In genomic region chr1:244789731-244790130, GRCh38 we compare ENCODE assay signal across 18 cellular contexts. TPM values are rescaled to one million over a fixed set of nuclear protein-coding genes. Genes with fewer than 3 reads are reported as not detected.
DNase-seq lines count a peak whose midpoint lies in the region; TF ChIP-seq lines count a peak whose summit lies in the region.
"Had no signal": no experiment of that assay in that cellular context is flagged by ENCODE, and none has a peak within 500 bp of the region (broad histone marks: within the 10 kb centered on the region; RNA-seq: fewer than 3 reads in every experiment).

No MANE protein-coding gene starts in this region.

- H3K4me2 ChIP-seq in BLaER1 (peak overlapping the region; percentile 31), OCI-LY1 (ENCODE audit: low read length) (0 out of 2 replicates have a peak overlapping the region, but pooled peaks have one; percentile 36), osteoblast (ENCODE audit: insufficient read depth, low read length) (no peak overlapping the region)

- H3K79me2 ChIP-seq in OCI-LY1 (ENCODE audit: insufficient read depth, low read length) (no peaks in the 10 kb centered on the region), osteoblast (ENCODE audit: insufficient read depth, low read length) (no peaks in the 10 kb centered on the region)

- TF ChIP-seq CTCF in OCI-LY1 (IDR thresholded peaks at IDR 0.05; ENCODE audit: low read length): no peak
- no peak for TF ChIP-seq CTCF in osteoblast (IDR thresholded peaks at IDR 0.05; ENCODE audit: extremely low read depth, low read depth, low read length)
- TF ChIP-seq CTCF in GM10248 (IDR thresholded peaks at IDR 0.05; ENCODE audit: control extremely low read depth, extremely low read depth, low read depth, missing control alignments): no peak

- no peaks in the 10 kb centered on the region for H4K20me1 ChIP-seq in BLaER1
- H4K20me1 ChIP-seq in OCI-LY1 (ENCODE audit: insufficient read depth, low read length): no peaks in the 10 kb centered on the region
- no peaks in the 10 kb centered on the region for H4K20me1 ChIP-seq in osteoblast (ENCODE audit: insufficient read depth, low read length)

- H3K36me3 ChIP-seq in BLaER1: no peaks in the 10 kb centered on the region
- no peaks in the 10 kb centered on the region for H3K36me3 ChIP-seq in OCI-LY1 (ENCODE audit: insufficient read depth, low read length)
- H3K36me3 ChIP-seq in osteoblast (ENCODE audit: insufficient read depth, low read length): no peaks in the 10 kb centered on the region

- H3K27me3 ChIP-seq in BLaER1 (no peaks in the 10 kb centered on the region), OCI-LY1 (ENCODE audit: insufficient read depth, low read length) (no peaks in the 10 kb centered on the region), osteoblast (ENCODE audit: insufficient read depth, low read length) (no peaks in the 10 kb centered on the region)

- no peaks in the 10 kb centered on the region for H3F3A ChIP-seq in OCI-LY1 (ENCODE audit: insufficient read depth, low read length)

- H3K4me3 ChIP-seq in BLaER1: no peak overlapping the region
- H3K4me3 ChIP-seq in OCI-LY1 (ENCODE audit: low read depth, low read length, poor library complexity, severe bottlenecking): no peak overlapping the region
- H3K4me3 ChIP-seq in osteoblast (ENCODE audit: insufficient read depth, low read length): no peak overlapping the region
- H3K4me3 ChIP-seq: GM12878, GM23248 had no signal

- no peak overlapping the region for H3K9ac ChIP-seq in BLaER1
- H3K9ac ChIP-seq in OCI-LY1 (ENCODE audit: low read length): no peak overlapping the region
- H3K9ac ChIP-seq: GM23248 had no signal

- H3K4me1 ChIP-seq in BLaER1 (peaks cover 17% of the 10 kb centered on the region), OCI-LY1 (ENCODE audit: insufficient read depth, low read length, severe bottlenecking) (peaks cover 27% of the 10 kb centered on the region), osteoblast (ENCODE audit: insufficient read depth, low read length) (peaks cover 7% of the 10 kb centered on the region)

- H3K9me2 ChIP-seq in OCI-LY1 (ENCODE audit: low read depth, low read length): no peaks in the 10 kb centered on the region

- DNase-seq in iris pigment epithelial cell (ENCODE audit: low read depth) (peak; percentile 22), osteoblast (ENCODE audit: insufficient read length, low spot score, missing footprints) (peak; percentile 19), NCI-H1694 (lab: John Stamatoyannopoulos, UW) (no peak), D341Med (ENCODE audit: low spot score) (no peak), GM10248 (ENCODE audit: extremely low spot score) (no peak)
- DNase-seq: C1 segment of cervical spinal cord; CD4-positive, alpha-beta memory T cell; DMS153; DMS79 treated with DMSO at 0.1 percent for 48 hours; EL; GF-D8; GM23248; H9; IMR-90; KBM-7 had no signal

- CTCF ChIA-PET in GM10248 (lab: Yijun Ruan, JAX): interaction anchor here (1.6 to 2.3 kb wide), 2 partner anchors 12 to 253 kb away, joined by 5 to 11 read pairs; no protein-coding TSS in a partner anchor

- H2AFZ ChIP-seq in OCI-LY1 (ENCODE audit: low read length): no peak overlapping the region
- no peak overlapping the region for H2AFZ ChIP-seq in osteoblast (ENCODE audit: low read length)
- H2AFZ ChIP-seq: GM23248 had no signal

- no peak overlapping the region for H3K27ac ChIP-seq in BLaER1
- no peak overlapping the region for H3K27ac ChIP-seq in OCI-LY1 (ENCODE audit: low read depth, low read length, poor library complexity, severe bottlenecking)
- no peak overlapping the region for H3K27ac ChIP-seq in osteoblast (ENCODE audit: low read depth, low read length)
- H3K27ac ChIP-seq: GM23248 had no signal

- H3K9me3 ChIP-seq in BLaER1: no peaks in the 10 kb centered on the region
- H3K9me3 ChIP-seq in OCI-LY1 (ENCODE audit: low read length): no peaks in the 10 kb centered on the region
- H3K9me3 ChIP-seq in osteoblast (ENCODE audit: low read depth, low read length): no peaks in the 10 kb centered on the region

- POLR2A ChIA-PET in GM10248 (lab: Yijun Ruan, JAX): no interaction called here

RNA-seq across cellular contexts. Expression of gene COX20, which starts 45.7 kb away (rescaled TPM):
- 31.8 and 35.8 TPM in 2 replicates for total RNA-seq in osteoblast

Comparison
In these comparisons a context has a peak if more than half of its experiments do, and no peak if none do; other contexts are left out.
1. DNase-seq: peak in iris pigment epithelial cell (single experiment) and osteoblast (single experiment); none in NCI-H1694 (single experiment), D341Med (single experiment) and GM10248 (single experiment).